Comparison of ENCODE assay signal across 7 cellular contexts in genomic region chr4:82428969-82429727, GRCh38. TPM values are rescaled to one million over a fixed set of nuclear protein-coding genes. Genes with fewer than 3 reads are reported as not detected.
DNase-seq lines count a peak whose midpoint lies in the region; ATAC-seq and TF ChIP-seq lines count a peak whose summit lies in the region.

No MANE protein-coding gene starts in this region.

- intact Hi-C loops in sigmoid colon (cut with DNase I) = loop anchor here (1.0 to 10.0 kb wide), 4 partner anchors 55 to 1026 kb away; partner anchors contain the start of genes HELQ and MRPS18C

- DNase-seq in NCI-H1930 (lab: John Stamatoyannopoulos, UW) (peak; percentile 90 to 95), T-helper 22 cell (ENCODE audit: low read depth) (peak; percentile 87), astrocyte of the cerebellum (ENCODE audit: low read depth) (peak; percentile 72), hypothalamus (lab: John Stamatoyannopoulos, UW) (peak; percentile 60 to 97 (median 86)), sigmoid colon (peak; percentile 96)

- no peak for TF ChIP-seq EP300 in sigmoid colon (IDR thresholded peaks at IDR 0.05)

- H3K4me3 ChIP-seq in astrocyte of the cerebellum (ENCODE audit: low read depth, low read length) = peak overlapping the region; percentile 85
- peak overlapping the region; percentile 69 to 95 (median 88) for H3K4me3 ChIP-seq in sigmoid colon

- ATAC-seq in GM18508 (IDR thresholded peaks at IDR 0.05; ENCODE audit: insufficient read depth, unreplicated experiment) (peak; percentile 35), HG02981 (IDR thresholded peaks at IDR 0.05; ENCODE audit: unreplicated experiment) (peak; percentile 55)

- TF ChIP-seq CTCF in astrocyte of the cerebellum (IDR thresholded peaks at IDR 0.05; ENCODE audit: low read depth, low read length, missing control alignments) (peak; percentile 79), sigmoid colon (IDR thresholded peaks at IDR 0.05) (peak; percentile 48 to 96 (median 74))

- 0% methylated on average over 83 of the region's 83 CpGs for WGBS in sigmoid colon, 2 donors

- in situ Hi-C loops in astrocyte of the cerebellum (cut with HindIII; ENCODE audit: low sequenced_read_pairs) = no loop called here

- H3K9me3 ChIP-seq in sigmoid colon = no peaks in the 10 kb centered on the region

- no peaks in the 10 kb centered on the region for H3K27me3 ChIP-seq in sigmoid colon

- peaks cover 0 to 46% (median 44%) of the 10 kb centered on the region in 4 donors for H3K4me1 ChIP-seq in sigmoid colon

- peak; percentile 73 to 82 for TF ChIP-seq POLR2A in sigmoid colon (IDR thresholded peaks at IDR 0.05)

- peaks cover 0 to 34% (median 14%) of the 10 kb centered on the region in 4 donors for H3K36me3 ChIP-seq in sigmoid colon

- H3K27ac ChIP-seq in sigmoid colon = peak overlapping the region; percentile 93 to 97 (median 95)

RNA-seq across cellular contexts. Expression of gene HNRNPDL, which starts 1.1 kb away (rescaled TPM):
- total RNA-seq in sigmoid colon = 100 to 1,000 TPM; 157 to 253 (median 194) TPM
- polyA plus RNA-seq in sigmoid colon = 100 to 1,000 TPM in 2 of 3 donors, 10 to 100 TPM in 1; 70.5 to 187 (median 129) TPM

RNA-seq across cellular contexts. Expression of gene ENOPH1, which starts 1.2 kb away (rescaled TPM):
- total RNA-seq in sigmoid colon = 10 to 100 TPM; 15.5 to 21.8 (median 18.9) TPM
- polyA plus RNA-seq in sigmoid colon = 10 to 100 TPM; 22.2 to 31.9 (median 26.4) TPM

RNA-seq across cellular contexts. Expression of gene HNRNPD, which starts 55.4 kb away (rescaled TPM):
- total RNA-seq in sigmoid colon = 100 to 1,000 TPM in 1 of 4 donors, 10 to 100 TPM in 3; 64.6 to 124 (median 78.0) TPM
- 100 to 1,000 TPM in 1 of 3 donors, 10 to 100 TPM in 2; 80.9 to 193 (median 94.3) TPM for polyA plus RNA-seq in sigmoid colon

Comparison
In these comparisons a context has a peak if more than half of its experiments do, and no peak if none do; other contexts are left out.
1. Peak in every context shown above with its lines: DNase-seq, ATAC-seq, H3K4me3 ChIP-seq and H3K27ac ChIP-seq.